In genomic region chr7:99143522-99143852, GRCh38 we compare ENCODE assay signal across 8 cellular contexts. TPM values are rescaled to one million over a fixed set of nuclear protein-coding genes. Genes with fewer than 3 reads are reported as not detected.
DNase-seq lines count a peak whose midpoint lies in the region; ATAC-seq and TF ChIP-seq lines count a peak whose summit lies in the region.

No MANE protein-coding gene starts in this region.

- no peaks in the 10 kb centered on the region for H3K9me3 Mint-ChIP-seq in CD8-positive, alpha-beta memory T cell

- peaks cover 12% of the 10 kb centered on the region for H3F3A ChIP-seq in Loucy (ENCODE audit: low read depth)

- TF ChIP-seq CTCF in Loucy (conservative IDR thresholded peaks at IDR 0.05; ENCODE audit: low read length) (no peak), epithelial cell of esophagus (IDR thresholded peaks at IDR 0.05; ENCODE audit: insufficient read depth, low read depth, low read length, missing control alignments) (no peak), prostate gland (IDR thresholded peaks at IDR 0.05) (no peak)

- H3K4me2 ChIP-seq in Loucy (ENCODE audit: low read depth, low read length, poor library complexity, severe bottlenecking) = peak overlapping the region; percentile 76

- H3K27ac ChIP-seq in CD8-positive, alpha-beta memory T cell (ENCODE audit: low read depth, low read length) = peak overlapping the region; percentile 61
- peak overlapping the region; percentile 96 to 99 for H3K27ac ChIP-seq in prostate gland

- H3K4me3 ChIP-seq in CD8-positive, alpha-beta memory T cell (ENCODE audit: low read length) = no peak overlapping the region
- peak overlapping the region; percentile 83 for H3K4me3 ChIP-seq in Loucy (ENCODE audit: low read length, poor library complexity, severe bottlenecking)
- H3K4me3 ChIP-seq in epithelial cell of esophagus (ENCODE audit: low read length) = peak overlapping the region; percentile 70
- peak overlapping the region; percentile 100 for H3K4me3 ChIP-seq in prostate gland

- H3K27me3 Mint-ChIP-seq in CD8-positive, alpha-beta memory T cell = peaks cover 0 to 11% of the 10 kb centered on the region in 2 donors

- peak overlapping the region in 6 of 8 donors; percentile 70 to 95 (median 90) for H3K27ac Mint-ChIP-seq in CD8-positive, alpha-beta memory T cell

- DNase-seq in CD8-positive, alpha-beta memory T cell = no peak
- no peak for DNase-seq in epithelial cell of esophagus (ENCODE audit: low read depth)
- DNase-seq in prostate gland (ENCODE audit: low spot score) = no peak
- DNase-seq in amygdala (lab: John Stamatoyannopoulos, UW) = no peak
- DNase-seq in stimulated activated CD4-positive, alpha-beta T cell treated with anti-CD3 and anti-CD28 coated beads, Interleukin-4, amount 100 ng/mL, for 1 hour = no peak
- no peak for DNase-seq in NCI-H2107 (lab: John Stamatoyannopoulos, UW)

- H3K36me3 Mint-ChIP-seq in CD8-positive, alpha-beta memory T cell = peaks cover 0 to 5% (median 0%) of the 10 kb centered on the region in 3 donors

- H3K9me2 ChIP-seq in Loucy (replicated peaks; ENCODE audit: low read depth, low read length) = no peaks in the 10 kb centered on the region

- WGBS in prostate gland = under 1% methylated on average over 31 of the region's 46 CpGs

- CTCF ChIA-PET in CD8-positive, alpha-beta memory T cell (lab: Charles Lee) = no interaction called here

- TF ChIP-seq POLR2A in prostate gland (IDR thresholded peaks at IDR 0.05) = peak; percentile 6

- peak; percentile 26 for ATAC-seq in GM21515 (IDR thresholded peaks at IDR 0.05; ENCODE audit: unreplicated experiment)

- peaks cover 43 to 52% (median 51%) of the 10 kb centered on the region in 3 donors for H3K4me1 Mint-ChIP-seq in CD8-positive, alpha-beta memory T cell

- no peaks in the 10 kb centered on the region for H3K27me3 ChIP-seq in CD8-positive, alpha-beta memory T cell (ENCODE audit: insufficient read depth, low read length, poor library complexity, severe bottlenecking)
- peaks cover 3% of the 10 kb centered on the region for H3K27me3 ChIP-seq in Loucy (ENCODE audit: insufficient read depth, low read length, poor library complexity, severe bottlenecking)
- no peaks in the 10 kb centered on the region for H3K27me3 ChIP-seq in prostate gland (replicated peaks; ENCODE audit: insufficient read depth)

- H3K36me3 ChIP-seq in CD8-positive, alpha-beta memory T cell (ENCODE audit: insufficient read depth, low read length) = no peaks in the 10 kb centered on the region
- H3K36me3 ChIP-seq in Loucy (ENCODE audit: insufficient read depth, low read length) (no peaks in the 10 kb centered on the region), prostate gland (no peaks in the 10 kb centered on the region)

- H3K4me3 Mint-ChIP-seq in CD8-positive, alpha-beta memory T cell = peak overlapping the region; percentile 79 to 93 (median 87)

- H4K20me1 ChIP-seq in Loucy (ENCODE audit: insufficient read depth, low read length, poor library complexity, severe bottlenecking) = peaks cover 44% of the 10 kb centered on the region

- peak overlapping the region; percentile 73; the same call in 1 of the 2 replicates for H2AFZ ChIP-seq in Loucy (ENCODE audit: low read length)

- intact Hi-C loops in prostate gland (cut with DNase I) = loop anchor here (10.0 kb wide), 1 partner anchor 261 kb away; the partner anchor contains the start of genes BUD31 and PDAP1

- H3K4me1 ChIP-seq in CD8-positive, alpha-beta memory T cell (ENCODE audit: insufficient read depth, low read length) = peaks cover 21% of the 10 kb centered on the region
- H3K4me1 ChIP-seq in Loucy (ENCODE audit: insufficient read depth, low read length, poor library complexity, severe bottlenecking) (peaks cover 44% of the 10 kb centered on the region), prostate gland (replicated peaks) (peaks cover 3% of the 10 kb centered on the region)

- H3K9me3 ChIP-seq in CD8-positive, alpha-beta memory T cell (ENCODE audit: low read length) = no peaks in the 10 kb centered on the region
- no peaks in the 10 kb centered on the region for H3K9me3 ChIP-seq in Loucy (ENCODE audit: insufficient read depth, low read depth, low read length)
- no peaks in the 10 kb centered on the region for H3K9me3 ChIP-seq in prostate gland

- peak overlapping the region; percentile 78 for H3K9ac ChIP-seq in Loucy (ENCODE audit: low read depth, low read length, poor library complexity, severe bottlenecking)

- POLR2A ChIA-PET in CD8-positive, alpha-beta memory T cell (lab: Charles Lee) = no interaction called here

- H3K79me2 ChIP-seq in Loucy (ENCODE audit: insufficient read depth, low read length) = peaks cover 48% of the 10 kb centered on the region

RNA-seq across cellular contexts. Expression of gene SMURF1, which starts 0.4 kb away (rescaled TPM):
- 10 to 100 TPM; 14.8 to 14.9 TPM for total RNA-seq in CD8-positive, alpha-beta memory T cell
- polyA plus RNA-seq in CD8-positive, alpha-beta memory T cell = 2.2 TPM
- total RNA-seq in prostate gland = 10 to 100 TPM; 15.4 to 25.1 TPM
